22 cellular contexts compared by ENCODE assay signal in genomic region chr9:69392826-69393225, GRCh38.
DNase-seq lines count a peak whose midpoint lies in the region; ATAC-seq and TF ChIP-seq lines count a peak whose summit lies in the region.
"Had no signal": no experiment of that assay in that cellular context is flagged by ENCODE, and none has a peak within 500 bp of the region (broad histone marks: within the 10 kb centered on the region; RNA-seq: fewer than 3 reads in every experiment).

No MANE protein-coding gene starts in this region.

- intact Hi-C loops in esophagus muscularis mucosa (cut with DNase I) (loop anchor here (5.0 kb wide), 1 partner anchor 66 kb away; the partner anchor contains the start of gene ENTREP1), heart right ventricle (cut with DNase I) (loop anchor here in 5 of 10 donors (5.0 to 10.0 kb wide), 5 partner anchors 66 to 171 kb away; partner anchors contain the start of gene ENTREP1 (in 2 of the 5)), thyroid gland (cut with DNase I) (no loop called here)

- H3K9ac ChIP-seq in stomach smooth muscle (ENCODE audit: low read length in 2 of 2), result no peak overlapping the region

- no peak for TF ChIP-seq EP300 in esophagus muscularis mucosa (IDR thresholded peaks at IDR 0.05)

- no peaks in the 10 kb centered on the region for H3K27me3 ChIP-seq in esophagus muscularis mucosa
- no peaks in the 10 kb centered on the region for H3K27me3 ChIP-seq in heart right ventricle
- H3K27me3 ChIP-seq in stomach smooth muscle (ENCODE audit: control insufficient read depth in 1 of 2, insufficient read depth in 2 of 2, low read length in 2 of 2), result no peaks in the 10 kb centered on the region
- H3K27me3 ChIP-seq in thyroid gland, result no peaks in the 10 kb centered on the region

- DNase-seq in esophagus muscularis mucosa (ENCODE audit: extremely low spot score), result no peak
- DNase-seq in heart right ventricle, result no peak
- peak; percentile 50 for DNase-seq in myocyte (ENCODE audit: low read depth)
- no peak for DNase-seq in coronary artery (ENCODE audit: low spot score)
- DNase-seq in thyroid gland, result no peak
- DNase-seq: C1 segment of cervical spinal cord; CD4-positive, alpha-beta memory T cell; COR-L47; DMS53; H9; Kasumi-1; NCI-H1105; NCI-H146; NCI-H2029; NCI-H526 treated with DMSO at 0.1 percent for 48 hours; PC-9; SHP77 had no signal

- H3K9me3 ChIP-seq in esophagus muscularis mucosa, result no peaks in the 10 kb centered on the region
- no peaks in the 10 kb centered on the region for H3K9me3 ChIP-seq in heart right ventricle
- H3K9me3 ChIP-seq in stomach smooth muscle (ENCODE audit: control insufficient read depth in 2 of 2, low read length in 2 of 2), result no peaks in the 10 kb centered on the region
- no peaks in the 10 kb centered on the region for H3K9me3 ChIP-seq in thyroid gland

- peak overlapping the region; percentile 56 to 74 (median 72) for H3K27ac ChIP-seq in esophagus muscularis mucosa (replicated peaks in 1 of 4)
- peak overlapping the region; percentile 63 to 90 (median 80) for H3K27ac ChIP-seq in heart right ventricle
- peak overlapping the region; percentile 46 for H3K27ac ChIP-seq in stomach smooth muscle (ENCODE audit: low read length)
- no peak overlapping the region for H3K27ac ChIP-seq in coronary artery
- H3K27ac ChIP-seq in thyroid gland, result no peak overlapping the region
- H3K27ac ChIP-seq: PC-9 had no signal

- ATAC-seq in heart right ventricle (peak in 6 of 8 donors; percentile 10 to 50 (median 42)), GM21717 (IDR thresholded peaks at IDR 0.05; ENCODE audit: unreplicated experiment) (no peak)
- ATAC-seq: GM12878, GM23338, K562 had no signal

- peaks cover 0 to 16% (median 4%) of the 10 kb centered on the region in 4 donors for H3K36me3 ChIP-seq in esophagus muscularis mucosa
- peaks cover 0 to 12% (median 0%) of the 10 kb centered on the region in 9 donors for H3K36me3 ChIP-seq in heart right ventricle
- peaks cover under 1 to 12% of the 10 kb centered on the region in 2 donors for H3K36me3 ChIP-seq in stomach smooth muscle (ENCODE audit: control insufficient read depth in 2 of 2, insufficient read depth in 2 of 2, low read length in 2 of 2)
- H3K36me3 ChIP-seq in thyroid gland, result peaks cover 17 to 21% of the 10 kb centered on the region in 2 donors

- WGBS in esophagus muscularis mucosa, result 82% methylated on average over 5 of the region's 5 CpGs
- 47 to 70% methylated on average over 5 of the region's 5 CpGs for WGBS in heart right ventricle, 2 donors
- WGBS in thyroid gland, 2 donors, result 89 to 96% methylated on average over 5 of the region's 5 CpGs

- peaks cover 35 to 37% (median 36%) of the 10 kb centered on the region in 4 donors for H3K4me1 ChIP-seq in esophagus muscularis mucosa
- peaks cover 0 to 56% (median 24%) of the 10 kb centered on the region in 9 donors for H3K4me1 ChIP-seq in heart right ventricle
- H3K4me1 ChIP-seq in stomach smooth muscle (ENCODE audit: control insufficient read depth, insufficient read depth, low read length), result peaks cover 27% of the 10 kb centered on the region
- peaks cover 0 to 18% of the 10 kb centered on the region in 2 donors for H3K4me1 ChIP-seq in thyroid gland

- TF ChIP-seq CTCF in esophagus muscularis mucosa (IDR thresholded peaks at IDR 0.05) (no peak), heart right ventricle (IDR thresholded peaks at IDR 0.05) (no peak), coronary artery (IDR thresholded peaks at IDR 0.05) (no peak), thyroid gland (IDR thresholded peaks at IDR 0.05) (no peak)

- TF ChIP-seq POLR2A in esophagus muscularis mucosa (IDR thresholded peaks at IDR 0.05; ENCODE audit: low read depth) (no peak), thyroid gland (IDR thresholded peaks at IDR 0.05) (no peak)

- no peak overlapping the region for H3K4me3 ChIP-seq in esophagus muscularis mucosa
- H3K4me3 ChIP-seq in heart right ventricle, result no peak overlapping the region
- H3K4me3 ChIP-seq in stomach smooth muscle (ENCODE audit: low read length in 2 of 2), result no peak overlapping the region
- H3K4me3 ChIP-seq in coronary artery, result no peak overlapping the region
- no peak overlapping the region for H3K4me3 ChIP-seq in thyroid gland (replicated peaks in 1 of 3)
- H3K4me3 ChIP-seq: GM12878, GM23338, K562, PC-9 had no signal

Comparison
In these comparisons a context has a peak if more than half of its experiments do, and no peak if none do; other contexts are left out.
1. H3K27ac ChIP-seq: peak in esophagus muscularis mucosa (4 of 4), heart right ventricle (10 of 10) and stomach smooth muscle (single experiment); none in coronary artery (0 of 2) and thyroid gland (0 of 3).